8 cellular contexts compared by ENCODE assay signal in genomic region chr2:25228848-25229674, GRCh38.
A peak's percentile ranks its signal among the peaks of the same experiment; 100 is the strongest.
DNase-seq lines count a peak whose midpoint lies in the region; ATAC-seq and TF ChIP-seq lines count a peak whose summit lies in the region.

No MANE protein-coding gene starts in this region.

- H2AFZ ChIP-seq in SK-N-SH (ENCODE audit: low read depth) = no peak overlapping the region

- H4K20me1 ChIP-seq in SK-N-SH (ENCODE audit: insufficient read depth) = no peaks in the 10 kb centered on the region

- TF ChIP-seq CTCF in AG04450 (IDR thresholded peaks at IDR 0.05; ENCODE audit: low read depth, low read length) (peak; percentile 80), SK-N-SH (IDR thresholded peaks at IDR 0.05) (peak; percentile 84), dorsolateral prefrontal cortex (IDR thresholded peaks at IDR 0.05 in 54 of 56, conservative IDR thresholded peaks at IDR 0.05 in 2 of 56; ENCODE audit: low read depth in 1 of 56, partially characterized antibody in 56 of 56) (peak in 55 of 56 donors; percentile 44 to 82 (median 68)), lower leg skin (IDR thresholded peaks at IDR 0.05) (peak in 1 of 3 donors; percentile 54), tibial artery (IDR thresholded peaks at IDR 0.05) (peak; percentile 60 to 63)

- 49% methylated on average over 19 of the region's 19 CpGs for WGBS in SK-N-SH (ENCODE audit: low lambda C conversion rate)
- WGBS in lower leg skin, 2 donors = 18 to 45% methylated on average over 15 to 19 of the region's 19 CpGs

- peaks cover 10% of the 10 kb centered on the region for H3F3A ChIP-seq in SK-N-SH (replicated peaks; ENCODE audit: insufficient read depth)

- H3K27ac ChIP-seq in AG04450 (ENCODE audit: low read depth, low read length) = peak overlapping the region; percentile 68
- H3K27ac ChIP-seq in SK-N-SH (ENCODE audit: low read depth in 2 of 2, low read length in 1 of 2) = peak overlapping the region in 1 of 2 experiments; percentile 68; a peak in 2 of 4 replicates
- peak overlapping the region in 51 of 59 donors; percentile 3 to 78 (median 57) for H3K27ac ChIP-seq in dorsolateral prefrontal cortex
- H3K27ac ChIP-seq in tibial artery = peak overlapping the region; percentile 31 to 74

- no peak overlapping the region for H3K9ac ChIP-seq in SK-N-SH

- peak overlapping the region; percentile 45; the same call in 1 of the 2 replicates for H3K4me2 ChIP-seq in SK-N-SH

- no peaks in the 10 kb centered on the region for H3K79me2 ChIP-seq in SK-N-SH (ENCODE audit: insufficient read depth)

- H3K9me2 ChIP-seq in SK-N-SH = no peaks in the 10 kb centered on the region

- H3K9me3 ChIP-seq in AG04450 (ENCODE audit: control insufficient read depth, insufficient read depth, low read length) (no peaks in the 10 kb centered on the region), SK-N-SH (no peaks in the 10 kb centered on the region), tibial artery (no peaks in the 10 kb centered on the region)

- intact Hi-C loops in dorsolateral prefrontal cortex (cut with DNase I) = no loop called here
- intact Hi-C loops in lower leg skin (cut with DNase I; ENCODE audit: low total_unique reads) = no loop called here
- intact Hi-C loops in tibial artery (cut with DNase I; ENCODE audit: low total_unique reads) = no loop called here

- no peak overlapping the region for H3K4me3 ChIP-seq in AG04450 (ENCODE audit: low read depth, low read length)
- no peak overlapping the region; a peak in 1 of 4 replicates for H3K4me3 ChIP-seq in SK-N-SH (ENCODE audit: low read depth in 2 of 2, low read length in 1 of 2)
- peak overlapping the region in 1 of 59 donors; percentile 4 for H3K4me3 ChIP-seq in dorsolateral prefrontal cortex
- H3K4me3 ChIP-seq in lower leg skin (ENCODE audit: low read depth, poor library complexity, severe bottlenecking) = no peak overlapping the region
- no peak overlapping the region for H3K4me3 ChIP-seq in tibial artery

- H3K36me3 ChIP-seq in SK-N-SH (replicated peaks in 1 of 2; ENCODE audit: control insufficient read depth in 1 of 2, insufficient read depth in 2 of 2, low read length in 1 of 2) = peaks cover 8 to 29% of the 10 kb centered on the region in 2 experiments
- H3K36me3 ChIP-seq in tibial artery = peaks cover 16 to 29% (median 17%) of the 10 kb centered on the region in 3 donors

- CTCF ChIA-PET in AG04450 (lab: Charles Lee) = interaction anchor here (0.5 to 2.7 kb wide), 18 partner anchors 8 to 471 kb away, joined by 3 to 16 read pairs (median 4); no protein-coding TSS in a partner anchor
- CTCF ChIA-PET in SK-N-SH (lab: Yijun Ruan, JAX) = interaction anchor here (0.6 to 4.6 kb wide), 69 partner anchors 10 to 829 kb away, joined by 3 to 94 read pairs (median 5); partner anchors contain the start of genes DNMT3A and POMC

- H3K4me1 ChIP-seq in SK-N-SH (ENCODE audit: control insufficient read depth in 1 of 2, insufficient read depth in 2 of 2, low read depth in 1 of 2, low read length in 1 of 2) = peaks cover 3 to 37% of the 10 kb centered on the region in 2 experiments; a peak in 2 of 4 replicates
- peaks cover 0 to 20% (median 16%) of the 10 kb centered on the region in 4 donors for H3K4me1 ChIP-seq in tibial artery

- POLR2A ChIA-PET in AG04450 (lab: Yijun Ruan, JAX) = interaction anchor here (0.5 to 0.7 kb wide), 2 partner anchors 14 to 22 kb away, joined by 3 read pairs; no protein-coding TSS in a partner anchor
- POLR2A ChIA-PET in SK-N-SH (lab: Yijun Ruan, JAX) = interaction anchor here (0.6 to 1.5 kb wide), 7 partner anchors 10 to 254 kb away, joined by 3 to 6 read pairs (median 3); no protein-coding TSS in a partner anchor

- no peak for TF ChIP-seq EP300 in SK-N-SH (IDR thresholded peaks at IDR 0.05; ENCODE audit: borderline replicate concordance in 1 of 2, low read depth in 1 of 2, low read length in 1 of 2)

- TF ChIP-seq RAD21 in SK-N-SH (IDR thresholded peaks at IDR 0.05; ENCODE audit: low read length) = peak; percentile 72

- TF ChIP-seq POLR2A in lower leg skin (IDR thresholded peaks at IDR 0.05) = no peak

- no peak for ATAC-seq in HG03039 (IDR thresholded peaks at IDR 0.05; ENCODE audit: unreplicated experiment)

- DNase-seq in AG04450 (ENCODE audit: low read depth, low spot score) (peak; percentile 41), GM04503 (ENCODE audit: low read depth) (peak; percentile 21), NCI-H1092 (lab: John Stamatoyannopoulos, UW) (peak; percentile 10), SK-N-SH (peak; percentile 98), dorsolateral prefrontal cortex (peak in 8 of 10 donors; percentile 56 to 74 (median 63)), lower leg skin (ENCODE audit: low spot score in 2 of 2) (peak; percentile 52 to 94), tibial artery (peak; percentile 62 to 79)

- H3K27me3 ChIP-seq in AG04450 (ENCODE audit: control insufficient read depth, insufficient read depth, low read length) (no peaks in the 10 kb centered on the region), SK-N-SH (ENCODE audit: insufficient read depth) (no peaks in the 10 kb centered on the region), dorsolateral prefrontal cortex (no peaks in the 10 kb centered on the region), tibial artery (no peaks in the 10 kb centered on the region)

TF ChIP-seq in SK-N-SH, 30 proteins besides CTCF, POLR2A, EP300 and RAD21:
- TF ChIP-seq RXRA (IDR thresholded peaks at IDR 0.05; ENCODE audit: borderline replicate concordance, low read depth) (no peak), ELF1 (IDR thresholded peaks at IDR 0.05) (no peak), MXI1 (IDR thresholded peaks at IDR 0.05; ENCODE audit: low read depth, low read length) (no peak; the same call in 1 of the 2 replicates), RFX5 (IDR thresholded peaks at IDR 0.05; ENCODE audit: low read length) (peak; percentile 60), CHD2 (IDR thresholded peaks at IDR 0.05; ENCODE audit: low read length, partially characterized antibody) (peak; percentile 56), TEAD4 (IDR thresholded peaks at IDR 0.05; ENCODE audit: borderline replicate concordance, insufficient read depth) (no peak), SMC3 (IDR thresholded peaks at IDR 0.05; ENCODE audit: low read depth, low read length) (peak; percentile 73), GABPA (IDR thresholded peaks at IDR 0.05; ENCODE audit: low read depth) (no peak), RCOR1 (IDR thresholded peaks at IDR 0.05; ENCODE audit: low read length) (peak; percentile 47; the same call in 1 of the 2 replicates), NFIC (IDR thresholded peaks at IDR 0.05; ENCODE audit: borderline replicate concordance) (peak; percentile 43; the same call in 1 of the 2 replicates)
TF ChIP-seq in SK-N-SH: peak in this region for 5.

Comparison
In these comparisons a context has a peak if more than half of its experiments do, and no peak if none do; other contexts are left out.
1. DNase-seq: peak in every context shown above with its lines; median percentile 98 in SK-N-SH; 73 in lower leg skin; 70 in tibial artery; 63 in dorsolateral prefrontal cortex; 41 in AG04450; 21 in GM04503; 10 in NCI-H1092.